In the genomic region with DNA sequence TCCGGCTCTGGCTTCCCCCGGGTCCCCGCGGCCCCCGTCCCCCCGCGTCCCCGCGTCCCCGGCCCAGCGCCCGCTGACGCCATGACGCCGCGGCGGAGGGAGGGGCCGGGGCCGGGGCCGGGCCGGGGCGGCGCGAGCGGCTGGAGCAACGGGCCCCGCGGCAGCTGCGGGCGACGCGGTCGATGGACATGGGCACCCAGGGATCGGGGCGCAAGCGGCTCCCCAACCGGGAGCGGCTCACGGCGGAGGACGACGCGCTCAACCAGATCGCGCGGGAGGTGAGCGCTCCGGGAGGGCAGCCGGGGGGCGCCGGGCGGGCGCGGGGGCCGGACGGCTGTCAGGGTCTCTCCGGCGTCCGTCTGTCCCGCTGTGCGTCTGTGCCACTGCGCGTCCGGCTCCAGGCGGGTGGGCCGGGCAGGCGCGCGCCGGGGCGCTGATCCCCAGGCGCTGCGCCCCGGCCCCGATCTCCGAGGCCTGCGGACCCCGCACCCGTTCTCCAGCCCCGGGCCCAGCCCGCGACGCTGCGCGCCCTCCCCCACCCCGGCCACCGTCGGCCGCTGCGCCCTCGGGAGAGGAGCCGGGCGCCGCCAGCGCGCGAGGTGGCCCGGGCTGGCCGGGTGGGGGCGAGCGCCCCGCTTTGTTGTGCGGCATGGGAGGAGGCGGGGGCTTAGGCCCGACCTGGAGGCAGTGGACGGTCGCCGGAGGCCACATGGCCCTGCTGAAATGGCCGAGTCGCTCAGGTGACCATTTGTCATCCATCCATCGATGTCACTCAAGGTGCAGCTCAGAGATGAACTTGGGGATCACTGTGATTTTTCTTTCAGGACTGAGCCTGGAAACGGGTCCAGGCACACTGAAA, we compare ENCODE assay signal across 8 cellular contexts. TPM values are rescaled to one million over a fixed set of nuclear protein-coding genes. Genes with fewer than 3 reads are reported as not detected.
DNase-seq lines count a peak whose midpoint lies in the region; ATAC-seq lines count a peak whose summit lies in the region.

Gene LRRFIP1, plus strand, starts transcription at position 125 of the 859 bp plus-strand sequence. Its CDS starts 58 bp downstream, at position 183.

- ATAC-seq in memory B cell (ENCODE audit: low read depth) (peak; percentile 50), GM18520 (IDR thresholded peaks at IDR 0.05; ENCODE audit: unreplicated experiment) (no peak)

- H3K9ac ChIP-seq in SK-N-MC (ENCODE audit: insufficient read length), result no peak within 1 kb of the TSS

- peaks cover 5% of the 10 kb centered on the region for H3K4me1 ChIP-seq in effector memory CD4-positive, alpha-beta T cell (ENCODE audit: control insufficient read depth, insufficient read depth, low read length, poor library complexity, severe bottlenecking)

- DNase-seq in H4 (ENCODE audit: low spot score) (no peak), SK-N-MC (ENCODE audit: low read depth, low spot score) (no peak), memory B cell (ENCODE audit: low spot score in 2 of 2) (no peak), NCI-H1694 treated with DMSO at 0.1 percent for 48 hours (lab: John Stamatoyannopoulos, UW) (no peak), activated gamma-delta T cell (lab: John Stamatoyannopoulos, UW) (no peak)
- no peak for DNase-seq in effector memory CD4-positive, alpha-beta T cell

- peak within 1 kb of the TSS; percentile 73 for H3K4me3 ChIP-seq in SK-N-MC
- peak within 1 kb of the TSS; percentile 38 for H3K4me3 ChIP-seq in effector memory CD4-positive, alpha-beta T cell (ENCODE audit: insufficient read depth, low read depth, low read length, poor library complexity, severe bottlenecking)

- peaks cover 32% of the 10 kb centered on the region for H3K27me3 Mint-ChIP-seq in memory B cell

- no peaks in the 10 kb centered on the region for H3K9me3 ChIP-seq in SK-N-MC (ENCODE audit: low read depth, low read length)
- no peaks in the 10 kb centered on the region for H3K9me3 ChIP-seq in effector memory CD4-positive, alpha-beta T cell (ENCODE audit: control insufficient read depth, low read length)

- no peaks in the 10 kb centered on the region for H3K27me3 ChIP-seq in effector memory CD4-positive, alpha-beta T cell (replicated peaks; ENCODE audit: control insufficient read depth, insufficient read depth, low read length, poor library complexity, severe bottlenecking)

- H3K27ac ChIP-seq in SK-N-MC, result no peak within 1 kb of the TSS
- no peak within 1 kb of the TSS for H3K27ac ChIP-seq in effector memory CD4-positive, alpha-beta T cell (ENCODE audit: insufficient read depth, low read length, poor library complexity, severe bottlenecking)
- no peak within 1 kb of the TSS for H3K27ac ChIP-seq in temporal lobe (ENCODE audit: low read depth, low read length)

- no peak within 1 kb of the TSS for H3K27ac Mint-ChIP-seq in memory B cell

- no peaks in the 10 kb centered on the region for H3K36me3 Mint-ChIP-seq in memory B cell

- no peaks in the 10 kb centered on the region for H3K36me3 ChIP-seq in SK-N-MC (ENCODE audit: insufficient read depth, low read length)
- H3K36me3 ChIP-seq in effector memory CD4-positive, alpha-beta T cell (ENCODE audit: control insufficient read depth, insufficient read depth, low read length), result no peaks in the 10 kb centered on the region

- peaks cover 11% of the 10 kb centered on the region for H3K4me1 Mint-ChIP-seq in memory B cell

- peak within 1 kb of the TSS; percentile 76 for H3K4me3 Mint-ChIP-seq in memory B cell

- H3K9me3 Mint-ChIP-seq in memory B cell, result no peaks in the 10 kb centered on the region

RNA-seq across cellular contexts. Expression of gene LRRFIP1, which starts in this region (rescaled TPM):
- total RNA-seq in H4 (2014; rRNA removed; shearing (Covaris generic)), result 19.0 and 21.5 TPM in 2 replicates
- total RNA-seq in temporal lobe, result 25.3 TPM
